Comparison of ENCODE assay signal across 10 cellular contexts in genomic region chr9:106834888-106835287, GRCh38.
"Had no signal": no experiment of that assay in that cellular context is flagged by ENCODE, and none has a peak within 500 bp of the region (broad histone marks: within the 10 kb centered on the region; RNA-seq: fewer than 3 reads in every experiment).

No MANE protein-coding gene starts in this region.

- H2AFZ ChIP-seq: GM23248, GM23338 had no signal

- H3K4me1 ChIP-seq: HAP-1 had no signal

- H3K27ac ChIP-seq: GM23248 had no signal

- ATAC-seq: GM23338, HCT116 had no signal

- H3K4me3 Mint-ChIP-seq: GM23338, H9, HFFc6 had no signal

- H3K9me3 Mint-ChIP-seq: HFFc6 had no signal

- H3K27ac Mint-ChIP-seq: GM23338, H9, HFFc6 had no signal

- DNase-seq: GM23248, GOT3, H7, H9, HCEC 1CT, HFFc6 had no signal

- H3K9ac ChIP-seq: GM23248 had no signal

- H3K4me2 ChIP-seq: GM23338 had no signal

- H3K4me3 ChIP-seq: GM23248, GM23338, HAP-1 had no signal

- H3K36me3 ChIP-seq: HAP-1 had no signal

- FAIRE-seq: H54 had no signal
